In the genomic region with DNA sequence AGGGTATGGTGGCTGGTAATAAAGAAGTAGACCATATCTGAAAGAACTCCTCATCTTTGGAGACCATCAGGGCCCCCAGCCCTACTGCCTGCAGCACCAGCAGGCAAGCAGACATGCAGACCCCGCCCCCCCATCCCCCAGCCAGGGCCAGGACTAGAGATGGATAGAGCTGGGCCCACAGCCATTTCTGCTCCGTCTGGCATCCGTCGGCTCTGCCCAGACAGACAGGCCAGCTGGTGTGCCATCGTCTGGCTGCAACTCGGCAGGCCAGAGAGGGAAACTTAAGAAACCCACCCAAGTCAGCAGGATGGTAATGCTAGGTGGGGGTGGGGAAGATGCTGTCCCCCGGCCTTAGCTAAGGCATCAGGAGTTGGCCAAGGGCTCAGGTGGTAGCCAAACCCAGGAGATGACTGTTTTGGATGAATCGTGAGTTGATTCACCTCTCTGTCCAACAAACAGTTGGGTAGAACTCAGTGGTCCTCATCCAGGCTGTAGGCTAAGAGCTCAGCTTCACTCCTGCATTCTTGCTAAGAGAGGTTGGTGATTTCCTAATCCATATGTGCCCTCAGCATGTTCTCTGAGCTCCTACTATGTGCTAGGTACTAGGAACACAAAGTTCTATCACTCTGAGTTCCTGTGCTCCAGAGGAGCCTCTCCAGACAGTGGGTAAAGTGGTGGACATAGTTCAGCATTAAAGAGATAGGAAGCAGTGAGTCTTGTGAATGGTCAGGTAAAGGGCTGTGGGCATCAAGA, we compare ENCODE assay signal across 10 cellular contexts. TPM values are rescaled to one million over a fixed set of nuclear protein-coding genes. Genes with fewer than 3 reads are reported as not detected.
DNase-seq lines count a peak whose midpoint lies in the region; TF ChIP-seq lines count a peak whose summit lies in the region.
"Had no signal": no experiment of that assay in that cellular context is flagged by ENCODE, and none has a peak within 500 bp of the region (broad histone marks: within the 10 kb centered on the region; RNA-seq: fewer than 3 reads in every experiment).

No MANE protein-coding gene starts in this region.

- H3K27me3 ChIP-seq in ACC112 (ENCODE audit: insufficient read depth, low read length): no peaks in the 10 kb centered on the region

- no peaks in the 10 kb centered on the region for H3K9me3 Mint-ChIP-seq in osteocyte (ENCODE audit: unreplicated experiment)
- no peaks in the 10 kb centered on the region for H3K9me3 Mint-ChIP-seq in activated naive CD8-positive, alpha-beta T cell treated with anti-CD3 and anti-CD28 coated beads for 36 hours

- H3K27me3 Mint-ChIP-seq in osteocyte (ENCODE audit: unreplicated experiment): no peaks in the 10 kb centered on the region
- no peaks in the 10 kb centered on the region for H3K27me3 Mint-ChIP-seq in activated naive CD8-positive, alpha-beta T cell treated with anti-CD3 and anti-CD28 coated beads for 36 hours

- TF ChIP-seq CTCF in RWPE1 (conservative IDR thresholded peaks at IDR 0.05; ENCODE audit: low read depth) (no peak), osteocyte (IDR thresholded peaks at IDR 0.05) (no peak)

- no peak overlapping the region for H3K4me3 ChIP-seq in ACC112 (ENCODE audit: low read depth, low read length)

- H3K27ac ChIP-seq in ACC112 (ENCODE audit: low read depth, low read length) (peak overlapping the region; percentile 88), RWPE1 (peak overlapping the region; percentile 99), epithelial cell of prostate (peak overlapping the region; percentile 98)
- H3K27ac ChIP-seq: KMS-11 had no signal

- peak overlapping the region; percentile 37 for H2AFZ ChIP-seq in ACC112 (ENCODE audit: low read length, unreplicated experiment)

- peaks cover 14% of the 10 kb centered on the region for H3K36me3 Mint-ChIP-seq in osteocyte (ENCODE audit: unreplicated experiment)
- peaks cover 1% of the 10 kb centered on the region for H3K36me3 Mint-ChIP-seq in activated naive CD8-positive, alpha-beta T cell treated with anti-CD3 and anti-CD28 coated beads for 36 hours

- H3K4me3 Mint-ChIP-seq in osteocyte (ENCODE audit: unreplicated experiment): peak overlapping the region; percentile 9
- no peak overlapping the region for H3K4me3 Mint-ChIP-seq in activated naive CD8-positive, alpha-beta T cell treated with anti-CD3 and anti-CD28 coated beads for 36 hours

- H3K4me1 ChIP-seq in ACC112 (ENCODE audit: control insufficient read depth, insufficient read depth, low read length, unreplicated experiment): peaks cover 27% of the 10 kb centered on the region

- H3K79me2 ChIP-seq in ACC112 (ENCODE audit: control insufficient read depth, insufficient read depth, low read length, unreplicated experiment): no peaks in the 10 kb centered on the region

- POLR2A ChIA-PET in RWPE1 (lab: Yijun Ruan, JAX; ENCODE audit: low non-redundant PET): interaction anchor here (1.0 kb wide), 1 partner anchor 70 kb away, joined by 3 read pairs; no protein-coding TSS in a partner anchor

- no peaks in the 10 kb centered on the region for H3K36me3 ChIP-seq in ACC112 (ENCODE audit: insufficient read depth, low read length)

- CTCF ChIA-PET in RWPE1 (lab: Yijun Ruan, JAX): interaction anchor here (0.6 to 4.5 kb wide), 8 partner anchors 10 to 360 kb away, joined by 3 to 45 read pairs (median 4); no protein-coding TSS in a partner anchor

- DNase-seq in RWPE1 (ENCODE audit: low spot score) (no peak), epithelial cell of prostate (ENCODE audit: low read depth, low spot score) (no peak), osteocyte (ENCODE audit: extremely low spot score, unreplicated experiment) (no peak), NCI-H2171 treated with DMSO at 0.1 percent for 48 hours (lab: John Stamatoyannopoulos, UW) (no peak), DMS53 (lab: John Stamatoyannopoulos, UW) (no peak)
- no peak for DNase-seq in activated CD8-positive, alpha-beta memory T cell treated with anti-CD3 and anti-CD28 coated beads for 24 hours
- no peak for DNase-seq in activated naive CD8-positive, alpha-beta T cell treated with anti-CD3 and anti-CD28 coated beads for 36 hours
- DNase-seq: T-helper 1 cell had no signal

- H3K27ac Mint-ChIP-seq in osteocyte (ENCODE audit: unreplicated experiment): peak overlapping the region; percentile 97
- H3K27ac Mint-ChIP-seq in activated naive CD8-positive, alpha-beta T cell treated with anti-CD3 and anti-CD28 coated beads for 36 hours: no peak overlapping the region

- peaks cover 46% of the 10 kb centered on the region for H3K4me1 Mint-ChIP-seq in osteocyte (ENCODE audit: unreplicated experiment)
- no peaks in the 10 kb centered on the region for H3K4me1 Mint-ChIP-seq in activated naive CD8-positive, alpha-beta T cell treated with anti-CD3 and anti-CD28 coated beads for 36 hours

RNA-seq across cellular contexts. Expression of a gene that starts 23.2 kb away (rescaled TPM):
- total RNA-seq in osteocyte: 46.5 and 47.1 TPM in 2 replicates
- 10 to 100 TPM; 38.3 to 41.0 TPM for total RNA-seq in activated naive CD8-positive, alpha-beta T cell treated with anti-CD3 and anti-CD28 coated beads for 36 hours

RNA-seq across cellular contexts. Expression of a gene that starts 43.0 kb away (rescaled TPM):
- total RNA-seq in osteocyte: 0.46 and 0.97 TPM in 2 replicates
- 10 to 100 TPM; 39.6 to 45.5 TPM for total RNA-seq in activated naive CD8-positive, alpha-beta T cell treated with anti-CD3 and anti-CD28 coated beads for 36 hours

Comparison
In these comparisons a context has a peak if more than half of its experiments do, and no peak if none do; other contexts are left out.
1. RNA of a gene that starts 43.0 kb away (total RNA-seq): 39.6 to 45.5 TPM in activated naive CD8-positive, alpha-beta T cell treated with anti-CD3 and anti-CD28 coated beads for 36 hours; 0.46 to 0.97 TPM in osteocyte; every median in the first group is over 10 times any median in the second.
2. Peak in every context shown above with its lines, with median percentiles within 50 percentile points of each other: H3K27ac ChIP-seq.